Comparison of ENCODE assay signal across 8 cellular contexts in the genomic region with DNA sequence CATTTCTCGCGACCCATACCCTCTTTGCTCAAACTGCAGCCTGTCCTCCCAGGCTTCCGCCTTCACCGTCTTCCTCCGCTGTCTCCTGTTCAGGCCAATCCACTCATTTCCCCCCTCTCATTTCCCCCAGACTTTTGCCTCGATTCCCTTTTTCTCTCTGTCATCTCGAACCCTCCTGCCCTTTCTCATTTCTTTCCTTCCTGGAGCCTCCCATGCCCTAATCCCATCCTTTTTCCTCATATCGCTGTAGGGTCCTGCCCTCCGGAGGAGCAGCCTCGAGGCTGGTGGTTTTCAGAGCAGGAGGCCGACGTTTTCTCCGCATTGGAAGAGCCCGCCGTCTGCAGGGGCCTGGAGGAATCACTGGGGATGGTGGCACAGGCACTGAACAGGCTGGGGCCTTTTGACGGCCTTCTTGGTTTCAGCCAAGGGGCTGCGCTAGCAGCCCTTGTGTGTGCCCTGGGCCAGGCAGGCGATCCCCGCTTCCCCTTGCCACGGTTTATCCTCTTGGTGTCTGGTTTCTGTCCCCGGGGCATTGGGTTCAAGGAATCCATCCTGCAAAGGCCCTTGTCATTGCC. TPM values are rescaled to one million over a fixed set of nuclear protein-coding genes. Genes with fewer than 3 reads are reported as not detected.
DNase-seq lines count a peak whose midpoint lies in the region; ATAC-seq and TF ChIP-seq lines count a peak whose summit lies in the region.

No MANE protein-coding gene starts in this region.

- ATAC-seq in aorta (ENCODE audit: low FRiP score): peak; percentile 15
- ATAC-seq in GM21447 (IDR thresholded peaks at IDR 0.05; ENCODE audit: unreplicated experiment): no peak

- peaks cover 30% of the 10 kb centered on the region for H3K79me2 ChIP-seq in GM23248 (ENCODE audit: insufficient read depth)

- H3K36me3 ChIP-seq in GM23248 (ENCODE audit: low read depth): peaks cover 7% of the 10 kb centered on the region; the same call in 1 of the 2 replicates
- peaks cover 60% of the 10 kb centered on the region for H3K36me3 ChIP-seq in NT2/D1 (ENCODE audit: insufficient read depth, insufficient read length, low read length)
- peaks cover 39% of the 10 kb centered on the region for H3K36me3 ChIP-seq in mesodermal cell (ENCODE audit: control insufficient read depth, insufficient read depth, low read length)
- H3K36me3 ChIP-seq in aorta (ENCODE audit: control insufficient read depth in 1 of 2, insufficient read depth in 2 of 2, low read length in 1 of 2): no peaks in the 10 kb centered on the region

- no peaks in the 10 kb centered on the region for H3K27me3 ChIP-seq in GM23248 (replicated peaks; ENCODE audit: insufficient read depth)
- H3K27me3 ChIP-seq in NT2/D1 (ENCODE audit: insufficient read depth, insufficient read length): no peaks in the 10 kb centered on the region
- H3K27me3 ChIP-seq in aorta (ENCODE audit: control insufficient read depth in 1 of 2, insufficient read depth in 2 of 2, low read length in 1 of 2): no peaks in the 10 kb centered on the region

- peak overlapping the region; percentile 69 for H2AFZ ChIP-seq in GM23248

- no peak for TF ChIP-seq CTCF in coronary artery (IDR thresholded peaks at IDR 0.05)

- H3K27ac ChIP-seq in GM23248 (peak overlapping the region; percentile 85), coronary artery (peak overlapping the region; percentile 83 to 97), mesodermal cell (ENCODE audit: low read depth, low read length, severe bottlenecking) (peak overlapping the region; percentile 82), aorta (ENCODE audit: low read depth in 1 of 2, low read length in 2 of 2) (peak overlapping the region in 1 of 2 donors; percentile 31)

- H4K20me1 ChIP-seq in GM23248 (ENCODE audit: insufficient read depth): no peaks in the 10 kb centered on the region

- H3K9me2 ChIP-seq in GM23248 (ENCODE audit: insufficient read depth): no peaks in the 10 kb centered on the region

- H3K4me3 ChIP-seq in GM23248 (peak overlapping the region; percentile 89), NT2/D1 (ENCODE audit: insufficient read length, low read depth) (peak overlapping the region; percentile 82), coronary artery (peak overlapping the region; percentile 87), mesodermal cell (ENCODE audit: extremely low read depth, insufficient read depth, low read length, poor library complexity, severe bottlenecking) (peak overlapping the region; percentile 76), aorta (ENCODE audit: low read length in 2 of 2) (peak overlapping the region; percentile 38 to 44)

- no peaks in the 10 kb centered on the region for H3K9me3 ChIP-seq in GM23248 (ENCODE audit: low read depth)
- H3K9me3 ChIP-seq in NT2/D1 (ENCODE audit: insufficient read depth, low read length): no peaks in the 10 kb centered on the region
- no peaks in the 10 kb centered on the region for H3K9me3 ChIP-seq in mesodermal cell (ENCODE audit: control insufficient read depth, low read length)
- H3K9me3 ChIP-seq in aorta (ENCODE audit: control insufficient read depth, low read length): no peaks in the 10 kb centered on the region

- in situ Hi-C loops in GM23248 (cut with MboI): no loop called here

- intact Hi-C loops in aorta (cut with DNase I): loop anchor here (5.0 to 10.0 kb wide), 2 partner anchors 135 to 318 kb away; a partner anchor contains a TSS
- intact Hi-C loops in posterior vena cava (cut with DNase I): no loop called here

- H3K9ac ChIP-seq in GM23248: peak overlapping the region; percentile 92
- H3K9ac ChIP-seq in NT2/D1 (ENCODE audit: insufficient read length, low read depth): peak overlapping the region; percentile 96

- peaks cover 34% of the 10 kb centered on the region for H3F3A ChIP-seq in GM23248 (ENCODE audit: insufficient read depth)

- H3K4me2 ChIP-seq in GM23248 (ENCODE audit: unreplicated experiment): peak overlapping the region; percentile 95

- WGBS in GM23248 (ENCODE audit: low coverage in 1 of 2, low lambda C conversion rate in 2 of 2, missing lambda C conversion rate in 2 of 2), 2 experiments: 11% methylated on average over 19 to 21 of the region's 21 CpGs
- 36 to 39% methylated on average over 21 of the region's 21 CpGs for WGBS in mesodermal cell (ENCODE audit: insufficient coverage in 2 of 2), 2 experiments
- WGBS in aorta, 2 donors: 16 to 18% methylated on average over 21 of the region's 21 CpGs

- H3K4me1 ChIP-seq in GM23248 (ENCODE audit: insufficient read depth): peaks cover 25% of the 10 kb centered on the region
- H3K4me1 ChIP-seq in NT2/D1 (ENCODE audit: insufficient read depth, insufficient read length): peaks cover 13% of the 10 kb centered on the region
- peaks cover 22% of the 10 kb centered on the region for H3K4me1 ChIP-seq in mesodermal cell (ENCODE audit: control insufficient read depth, insufficient read depth, low read length, poor library complexity, severe bottlenecking)
- no peaks in the 10 kb centered on the region for H3K4me1 ChIP-seq in aorta (ENCODE audit: control insufficient read depth in 1 of 2, insufficient read depth in 2 of 2, low read length in 2 of 2)

- DNase-seq in GM23248 (peak; percentile 77), NT2/D1 (ENCODE audit: low read depth, low spot score) (no peak), coronary artery (ENCODE audit: low spot score) (no peak), aorta (no peak), posterior vena cava (ENCODE audit: low spot score) (no peak), NCI-H446 (lab: John Stamatoyannopoulos, UW) (no peak)

RNA-seq across cellular contexts. Expression of a gene that starts 0.6 kb away (rescaled TPM):
- 67.3 and 92.0 TPM in 2 replicates for total RNA-seq in GM23248 (2014; rRNA removed; shearing (Covaris generic))
- polyA plus RNA-seq in GM23248 (2016; fragmentation: Nextera tagmentation; extraction: Ambion mirVana) (63.5 and 66.1 TPM in 2 replicates), aorta (10 to 100 TPM; 20.3 to 54.0 TPM)
- 25.9 TPM for polyA plus RNA-seq in mesodermal cell (2013, experiment 1 of 2)
- polyA plus RNA-seq in mesodermal cell (2013, experiment 2 of 2): 25.3 TPM
- total RNA-seq in aorta (10 to 100 TPM; 14.2 to 19.8 TPM), posterior vena cava (10 to 100 TPM; 17.4 to 21.2 TPM)

RNA-seq across cellular contexts. Expression of a gene that starts 12.5 kb away (rescaled TPM):
- 35.0 and 59.8 TPM in 2 replicates for total RNA-seq in GM23248 (2014; rRNA removed; shearing (Covaris generic))
- polyA plus RNA-seq in GM23248 (2016; fragmentation: Nextera tagmentation; extraction: Ambion mirVana) (1.6 TPM in 2 replicates), aorta (1 to 10 TPM; 1.1 to 2.1 TPM)
- 1.3 TPM for polyA plus RNA-seq in mesodermal cell (2013, experiment 1 of 2)
- polyA plus RNA-seq in mesodermal cell (2013, experiment 2 of 2): 2.1 TPM
- total RNA-seq in aorta (10 to 100 TPM; 27.2 to 69.2 TPM), posterior vena cava (10 to 100 TPM; 41.3 to 64.2 TPM)

RNA-seq across cellular contexts. Expression of a gene that starts 12.5 kb away (rescaled TPM):
- 51.2 and 58.1 TPM in 2 replicates for total RNA-seq in GM23248 (2014; rRNA removed; shearing (Covaris generic))
- 41.1 and 41.2 TPM in 2 replicates for polyA plus RNA-seq in GM23248 (2016; fragmentation: Nextera tagmentation; extraction: Ambion mirVana)
- 23.9 TPM for polyA plus RNA-seq in mesodermal cell (2013, experiment 1 of 2)
- polyA plus RNA-seq in mesodermal cell (2013, experiment 2 of 2): 26.9 TPM
- 10 to 100 TPM; 26.1 to 38.8 TPM for total RNA-seq in aorta
- 10 to 100 TPM in 1 of 2 donors, 1 to 10 TPM in 1; 6.3 to 62.9 TPM for polyA plus RNA-seq in aorta
- 10 to 100 TPM; 26.5 to 27.9 TPM for total RNA-seq in posterior vena cava

RNA-seq across cellular contexts. Expression of a gene that starts 17.3 kb away (rescaled TPM):
- total RNA-seq in GM23248 (2014; rRNA removed; shearing (Covaris generic)): 0.22 TPM in 1 of 2 replicates, not detected in the other
- not detected in 2 replicates for polyA plus RNA-seq in GM23248 (2016; fragmentation: Nextera tagmentation; extraction: Ambion mirVana)
- polyA plus RNA-seq in mesodermal cell (2013, experiment 1 of 2): 0.52 TPM
- 0.56 TPM for polyA plus RNA-seq in mesodermal cell (2013, experiment 2 of 2)
- total RNA-seq in aorta: 1 to 10 TPM; 2.6 to 5.2 TPM
- polyA plus RNA-seq in aorta: 1 to 10 TPM in 1 of 2 donors, under 1 TPM in 1; 0.25 to 1.8 TPM
- 1 to 10 TPM; 1.3 to 4.3 TPM for total RNA-seq in posterior vena cava

Comparison
In these comparisons a context has a peak if more than half of its experiments do, and no peak if none do; other contexts are left out.
1. intact Hi-C loops: an anchor here in aorta (5.0 to 10.0 kb wide); none called in posterior vena cava.